In genomic region chr5:41851116-41851515, GRCh38 we compare ENCODE assay signal across 18 cellular contexts.
"Had no signal": no experiment of that assay in that cellular context is flagged by ENCODE, and none has a peak within 500 bp of the region (broad histone marks: within the 10 kb centered on the region; RNA-seq: fewer than 3 reads in every experiment).

No MANE protein-coding gene starts in this region.

- H3K27me3 Mint-ChIP-seq: activated B cell treated with CpG ODN at 0.5 μM for 24 hours; naive thymus-derived CD8-positive, alpha-beta T cell had no signal

- H3K36me3 ChIP-seq: pancreas, right lobe of liver had no signal

- H3K27ac ChIP-seq: ascending aorta, coronary artery, lower lobe of right lung, neutrophil, pancreas, right lobe of liver, thoracic aorta, upper lobe of left lung had no signal

- H3K9me3 ChIP-seq: ascending aorta, lower lobe of right lung, neutrophil, pancreas, right lobe of liver, thoracic aorta, upper lobe of left lung had no signal

- H3K27ac Mint-ChIP-seq: activated B cell treated with CpG ODN at 0.5 μM for 24 hours had no signal

- DNase-seq: activated B cell treated with CpG ODN at 0.5 μM for 24 hours; activated CD4-positive, alpha-beta T cell treated with anti-CD3 and anti-CD28 coated beads, Interleukin-2, amount 50 U/mL, for 4 hours; activated CD8-positive, alpha-beta memory T cell treated with anti-CD3 and anti-CD28 coated beads, Interleukin-2, amount 50 U/mL, for 4 hours; activated effector memory CD4-positive, alpha-beta T cell treated with Interleukin-2 at 50 U/mL for 16 hours; lower lobe of right lung; naive thymus-derived CD8-positive, alpha-beta T cell; pancreas; right lobe of liver; Right ventricle myocardium superior; small intestine; stimulated activated CD4-positive, alpha-beta T cell treated with anti-CD3 and anti-CD28 coated beads, Interleukin-15, amount 100 ng/mL, for 24 hours; stimulated activated CD4-positive, alpha-beta T cell treated with anti-CD3 and anti-CD28 coated beads, Interleukin-2, amount 100 ng/mL, for 48 hours; T-helper 9 cell; upper lobe of left lung had no signal

- ATAC-seq: lower lobe of right lung; naive thymus-derived CD8-positive, alpha-beta T cell; pancreas; right lobe of liver had no signal

- H3K4me3 ChIP-seq: ascending aorta, coronary artery, lower lobe of right lung, pancreas, right lobe of liver, thoracic aorta, upper lobe of left lung had no signal

- H3K9me3 Mint-ChIP-seq: activated B cell treated with CpG ODN at 0.5 μM for 24 hours; naive thymus-derived CD8-positive, alpha-beta T cell had no signal

- H3K27me3 ChIP-seq: ascending aorta, neutrophil, pancreas, right lobe of liver, upper lobe of left lung had no signal

- H3K4me1 Mint-ChIP-seq: activated B cell treated with CpG ODN at 0.5 μM for 24 hours had no signal

- H3K4me3 Mint-ChIP-seq: activated B cell treated with CpG ODN at 0.5 μM for 24 hours; naive thymus-derived CD8-positive, alpha-beta T cell had no signal

- H3K4me1 ChIP-seq: ascending aorta, lower lobe of right lung, pancreas, right lobe of liver, upper lobe of left lung had no signal
